6 cellular contexts compared by ENCODE assay signal in genomic region chrX:46186811-46187106, GRCh38.
DNase-seq lines count a peak whose midpoint lies in the region; ATAC-seq, FAIRE-seq and TF ChIP-seq lines count a peak whose summit lies in the region.
"Not testable (repeated sequence)": the region's sequence is repeated elsewhere in the genome, so short reads cannot be mapped to it uniquely, and the experiment has no call there.

No MANE protein-coding gene starts in this region.

- TF ChIP-seq CTCF in C4-2B (conservative IDR thresholded peaks at IDR 0.05); RWPE1 (conservative IDR thresholded peaks at IDR 0.05; ENCODE audit: low read depth); foreskin keratinocyte (conservative IDR thresholded peaks at IDR 0.05); keratinocyte (optimal IDR thresholded peaks at IDR 0.05 in 1 of 3, IDR thresholded peaks at IDR 0.05 in 1 of 3, conservative IDR thresholded peaks at IDR 0.05 in 1 of 3; ENCODE audit: extremely low read depth in 1 of 3, insufficient read depth in 2 of 3, low read length in 3 of 3): not testable (repeated sequence)

- peaks cover 41% of the 10 kb centered on the region for H3K4me1 ChIP-seq in foreskin keratinocyte
- H3K4me1 ChIP-seq in keratinocyte (ENCODE audit: control insufficient read depth, extremely low read depth, insufficient read depth, low read length) = peaks cover 37% of the 10 kb centered on the region

- dilution Hi-C loops in keratinocyte (cut with MboI; ENCODE audit: extremely low pct_ligation_motif_present, low sequenced_read_pairs) = not testable (repeated sequence)

- not testable (repeated sequence) for ATAC-seq in foreskin keratinocyte

- not testable (repeated sequence) for H2AFZ ChIP-seq in keratinocyte (ENCODE audit: control insufficient read depth, low read length)

- H3K9me1 ChIP-seq in keratinocyte (ENCODE audit: control insufficient read depth, extremely low read depth, insufficient read depth, low read length) = not testable (repeated sequence)

- H3K4me2 ChIP-seq in keratinocyte (ENCODE audit: control insufficient read depth, extremely low read depth, insufficient read depth, low read depth, low read length) = peak overlapping the region; percentile 49

- not testable (repeated sequence) for H3K9me3 ChIP-seq in keratinocyte (ENCODE audit: control insufficient read depth, low read depth, low read length)

- not testable (repeated sequence) for H4K20me1 ChIP-seq in keratinocyte (ENCODE audit: control insufficient read depth, extremely low read depth, insufficient read depth, low read length)

- H3K27ac ChIP-seq in C4-2B (peak overlapping the region; percentile 49; the same call in 1 of the 2 replicates), RWPE1 (peak overlapping the region; percentile 83), epithelial cell of prostate (peak overlapping the region; percentile 92), foreskin keratinocyte (peak overlapping the region; percentile 99), keratinocyte (ENCODE audit: control insufficient read depth, insufficient read depth, low read length) (peak overlapping the region; percentile 69)

- H3K36me3 ChIP-seq in keratinocyte (ENCODE audit: control insufficient read depth in 2 of 2, extremely low read depth in 1 of 2, insufficient read depth in 2 of 2, low read length in 2 of 2) = not testable (repeated sequence)

- peak overlapping the region; percentile 35 for H3K9ac ChIP-seq in keratinocyte (ENCODE audit: control insufficient read depth, extremely low read depth, insufficient read depth, low read length)

- not testable (repeated sequence) for H3K79me2 ChIP-seq in keratinocyte (ENCODE audit: control insufficient read depth, insufficient read depth, low read length)

- peak; percentile 54 for DNase-seq in M059J (ENCODE audit: low read depth)
- not testable (repeated sequence) for DNase-seq in RWPE1 (ENCODE audit: low spot score); epithelial cell of prostate (ENCODE audit: low read depth, low spot score); foreskin keratinocyte; keratinocyte (ENCODE audit: low read depth, low spot score)

- POLR2A ChIA-PET in RWPE1 (lab: Yijun Ruan, JAX; ENCODE audit: low non-redundant PET) = not testable (repeated sequence)

- not testable (repeated sequence) for FAIRE-seq in keratinocyte (lab: Jason Lieb, UNC)

- not testable (repeated sequence) for H3K27me3 ChIP-seq in foreskin keratinocyte; keratinocyte (ENCODE audit: control insufficient read depth, extremely low read depth, insufficient read depth, low read length)

- H3K4me3 ChIP-seq in keratinocyte (ENCODE audit: control insufficient read depth in 2 of 3, extremely low read depth in 1 of 3, insufficient read depth in 2 of 3, low read depth in 1 of 3, low read length in 3 of 3) = peak overlapping the region in 1 of 3 experiments; percentile 12

- CTCF ChIA-PET in RWPE1 (lab: Yijun Ruan, JAX) = not testable (repeated sequence)

Comparison
In these comparisons a context has a peak if more than half of its experiments do, and no peak if none do; other contexts are left out.
1. H3K27ac ChIP-seq: peak in every context shown above with its lines; median percentile 99 in foreskin keratinocyte; 92 in epithelial cell of prostate; 83 in RWPE1; 69 in keratinocyte; 49 in C4-2B.